In genomic region chr17:48722924-48723554, GRCh38 we compare ENCODE assay signal across 1 cellular context.
TF ChIP-seq lines count a peak whose summit lies in the region.

Gene PRAC2 (plus strand): TSS chr17:48723185. CDS start chr17:48724411, 1,226 bp downstream.

TF ChIP-seq in SK-N-SH treated with all-trans-retinoic acid at 6 μM for 48 hours, 23 proteins besides CTCF, POLR2A, EP300 and RAD21 (continued from another document):
- TF ChIP-seq CREB5 (CRISPR knock-in tag; IDR thresholded peaks at IDR 0.05; ENCODE audit: low read depth) (no peak), ZFP30 (CRISPR knock-in tag; IDR thresholded peaks at IDR 0.05) (no peak), CSDC2 (CRISPR knock-in tag; IDR thresholded peaks at IDR 0.05) (no peak)
